15 cellular contexts compared by ENCODE assay signal in the genomic region with DNA sequence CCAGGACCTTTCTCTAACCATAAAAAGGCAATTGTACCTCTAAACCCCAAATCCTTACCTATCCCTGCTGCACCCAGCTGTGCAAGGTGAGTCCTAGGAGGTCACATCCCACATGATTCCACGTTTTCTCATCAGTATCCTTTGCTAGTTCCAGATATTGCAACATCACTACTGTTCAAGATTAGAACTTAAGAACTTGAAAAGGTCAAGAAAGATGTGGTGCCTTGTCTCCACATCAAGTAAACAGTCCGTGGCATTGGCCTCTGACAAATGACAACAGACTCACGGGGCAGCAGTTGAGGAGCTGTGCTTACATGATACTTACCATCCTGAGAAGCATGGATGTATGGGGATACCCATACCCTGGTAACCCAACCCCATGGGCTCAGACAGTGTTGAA.
DNase-seq lines count a peak whose midpoint lies in the region; ATAC-seq and TF ChIP-seq lines count a peak whose summit lies in the region.
"Had no signal": no experiment of that assay in that cellular context is flagged by ENCODE, and none has a peak within 500 bp of the region (broad histone marks: within the 10 kb centered on the region; RNA-seq: fewer than 3 reads in every experiment).

No MANE protein-coding gene starts in this region.

- DNase-seq in cardiac muscle cell (ENCODE audit: low read depth in 1 of 2, low spot score in 1 of 2) (no peak), Right ventricle myocardium inferior (ENCODE audit: missing footprints) (no peak), left kidney (ENCODE audit: low read depth, low spot score) (peak; percentile 52), SIG-M5 (lab: John Stamatoyannopoulos, UW) (no peak), NCI-H1694 (lab: John Stamatoyannopoulos, UW) (no peak)
- DNase-seq in activated CD8-positive, alpha-beta T cell treated with anti-CD3 and anti-CD28 coated beads for 36 hours: no peak
- DNase-seq: H9, KG1, NCI-H1048, NCI-H1694 treated with DMSO at 0.1 percent for 48 hours, NCI-H446 had no signal

- no peaks in the 10 kb centered on the region for H3K27me3 ChIP-seq in cardiac muscle cell

- H3K4me3 ChIP-seq in cardiac muscle cell: no peak overlapping the region

- H3K9me3 Mint-ChIP-seq in brain: peaks cover 0 to 12% (median 0%) of the 10 kb centered on the region in 5 experiments
- H3K9me3 Mint-ChIP-seq in activated CD8-positive, alpha-beta T cell treated with anti-CD3 and anti-CD28 coated beads for 36 hours: no peaks in the 10 kb centered on the region
- H3K9me3 Mint-ChIP-seq: H9 had no signal

- no peak overlapping the region for H3K4me3 Mint-ChIP-seq in brain
- H3K4me3 Mint-ChIP-seq in activated CD8-positive, alpha-beta T cell treated with anti-CD3 and anti-CD28 coated beads for 36 hours: no peak overlapping the region
- H3K4me3 Mint-ChIP-seq: H9 had no signal

- CTCF ChIA-PET in activated CD8-positive, alpha-beta T cell treated with anti-CD3 and anti-CD28 coated beads for 36 hours (lab: Charles Lee): interaction anchor here (2.3 to 8.2 kb wide), 2 partner anchors 10 to 121 kb away, joined by 6 to 50 read pairs; no protein-coding TSS in a partner anchor

- H3K9me3 ChIP-seq in cardiac muscle cell (ENCODE audit: low read depth): no peaks in the 10 kb centered on the region

- peak overlapping the region in 4 of 5 experiments; percentile 38 to 95 (median 73) for H3K27ac Mint-ChIP-seq in brain
- no peak overlapping the region for H3K27ac Mint-ChIP-seq in activated CD8-positive, alpha-beta T cell treated with anti-CD3 and anti-CD28 coated beads for 36 hours

- TF ChIP-seq CTCF in cardiac muscle cell (IDR thresholded peaks at IDR 0.05; ENCODE audit: low read depth, low read length): no peak
- TF ChIP-seq CTCF in brain (conservative IDR thresholded peaks at IDR 0.05): no peak
- no peak for TF ChIP-seq CTCF in activated CD8-positive, alpha-beta T cell treated with anti-CD3 and anti-CD28 coated beads for 36 hours (IDR thresholded peaks at IDR 0.05)

- H3K4me1 Mint-ChIP-seq in brain: peaks cover 36% of the 10 kb centered on the region
- peaks cover 9% of the 10 kb centered on the region for H3K4me1 Mint-ChIP-seq in activated CD8-positive, alpha-beta T cell treated with anti-CD3 and anti-CD28 coated beads for 36 hours (ENCODE audit: low read depth)

- no peak for ATAC-seq in Right ventricle myocardium inferior
- no peak for ATAC-seq in activated CD8-positive, alpha-beta T cell treated with anti-CD3 and anti-CD28 coated beads for 36 hours

- no peaks in the 10 kb centered on the region for H3K36me3 Mint-ChIP-seq in brain
- H3K36me3 Mint-ChIP-seq in activated CD8-positive, alpha-beta T cell treated with anti-CD3 and anti-CD28 coated beads for 36 hours (ENCODE audit: low read depth): no peaks in the 10 kb centered on the region

- H3K27ac ChIP-seq in cardiac muscle cell (peak overlapping the region; percentile 64), temporal lobe (ENCODE audit: low read depth, low read length) (peak overlapping the region; percentile 74)
- H3K27ac ChIP-seq: C4-2B, HL-60 had no signal

- peaks cover 35% of the 10 kb centered on the region for H3K4me1 ChIP-seq in cardiac muscle cell (ENCODE audit: low read depth)

- POLR2A ChIA-PET in activated CD8-positive, alpha-beta T cell treated with anti-CD3 and anti-CD28 coated beads for 36 hours (lab: Charles Lee): no interaction called here

- H3K27me3 Mint-ChIP-seq in brain: no peaks in the 10 kb centered on the region
- no peaks in the 10 kb centered on the region for H3K27me3 Mint-ChIP-seq in activated CD8-positive, alpha-beta T cell treated with anti-CD3 and anti-CD28 coated beads for 36 hours

- no peaks in the 10 kb centered on the region for H3K36me3 ChIP-seq in cardiac muscle cell

- intact Hi-C loops in Right ventricle myocardium inferior (cut with DNase I): no loop called here
- intact Hi-C loops in activated CD8-positive, alpha-beta T cell treated with anti-CD3 and anti-CD28 coated beads for 36 hours (cut with micrococcal nuclease): no loop called here
